8 cellular contexts compared by ENCODE assay signal in the genomic region with DNA sequence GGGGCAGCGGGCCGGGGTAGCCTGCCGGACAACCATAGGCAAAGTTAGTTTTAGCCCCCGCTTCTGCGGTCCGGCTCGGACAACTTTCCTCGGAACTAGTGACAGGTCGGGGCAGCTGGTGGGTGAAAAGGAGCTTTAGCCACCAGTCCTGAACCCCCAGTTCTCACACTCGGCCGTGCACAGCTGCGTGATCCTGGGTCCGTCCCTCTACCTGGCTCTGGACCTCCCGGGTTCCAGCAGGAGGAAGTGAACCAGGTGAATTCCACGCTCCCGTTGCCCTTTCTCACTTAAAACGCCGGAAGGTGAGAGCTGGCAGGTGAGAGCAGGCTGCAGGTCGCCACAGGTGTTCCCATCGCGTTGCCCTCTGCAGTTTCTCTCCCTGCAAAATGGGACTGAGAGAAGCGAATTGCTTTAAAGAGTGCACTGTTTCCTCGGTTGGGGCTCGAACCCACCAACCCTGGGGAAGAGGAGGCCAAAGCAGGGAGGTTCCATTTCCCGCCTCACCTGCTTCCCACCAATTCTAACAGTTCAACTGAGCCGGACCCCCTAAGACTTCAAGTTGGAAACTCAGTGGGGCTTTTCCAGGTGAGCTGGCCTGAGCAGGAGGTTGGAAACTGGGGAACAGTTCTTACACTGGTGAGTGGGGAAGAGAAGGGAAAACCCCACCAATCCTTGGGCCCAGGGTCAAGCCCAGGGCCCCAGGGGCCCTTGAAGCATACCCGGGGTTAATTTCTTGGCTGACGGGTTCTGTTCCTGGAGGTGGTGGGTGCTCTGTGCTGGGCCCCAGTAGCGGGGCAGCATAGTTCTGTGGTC. TPM values are rescaled to one million over a fixed set of nuclear protein-coding genes. Genes with fewer than 3 reads are reported as not detected.
DNase-seq lines count a peak whose midpoint lies in the region; ATAC-seq and TF ChIP-seq lines count a peak whose summit lies in the region.

No MANE protein-coding gene starts in this region.

- H3K36me3 Mint-ChIP-seq in brain = no peaks in the 10 kb centered on the region

- H3K36me3 ChIP-seq in BLaER1 (no peaks in the 10 kb centered on the region), HUES6 (ENCODE audit: control insufficient read depth, insufficient read depth, low read length) (no peaks in the 10 kb centered on the region), mucosa of rectum (ENCODE audit: control insufficient read depth in 2 of 2, insufficient read depth in 2 of 2, low read length in 2 of 2) (no peaks in the 10 kb centered on the region)

- peak overlapping the region; percentile 81 for H3K27ac ChIP-seq in BLaER1
- H3K27ac ChIP-seq in HUES6 (ENCODE audit: low read depth, low read length) = no peak overlapping the region
- peak overlapping the region; percentile 21 to 23 for H3K27ac ChIP-seq in mucosa of rectum (ENCODE audit: low read depth in 2 of 2, low read length in 2 of 2)

- no peaks in the 10 kb centered on the region for H3K27me3 Mint-ChIP-seq in brain

- TF ChIP-seq CTCF in brain (conservative IDR thresholded peaks at IDR 0.05) = peak in 1 of 2 experiments; percentile 11

- ATAC-seq in HG03460 (IDR thresholded peaks at IDR 0.05; ENCODE audit: unreplicated experiment) = no peak

- DNase-seq in NCI-H1930 (lab: John Stamatoyannopoulos, UW) = no peak
- DNase-seq in NCI-H1694 (lab: John Stamatoyannopoulos, UW) = no peak
- no peak for DNase-seq in anterior cingulate cortex (lab: John Stamatoyannopoulos, UW)

- peaks cover 74% of the 10 kb centered on the region for H3K4me1 ChIP-seq in BLaER1
- H3K4me1 ChIP-seq in HUES6 (ENCODE audit: control insufficient read depth, insufficient read depth, low read length) = peaks cover 46% of the 10 kb centered on the region
- peaks cover 23 to 43% of the 10 kb centered on the region in 2 donors for H3K4me1 ChIP-seq in mucosa of rectum (ENCODE audit: control insufficient read depth in 2 of 2, insufficient read depth in 2 of 2, low read length in 2 of 2)

- peak overlapping the region; percentile 99 for H3K4me2 ChIP-seq in BLaER1

- H3K4me1 Mint-ChIP-seq in brain = peaks cover 77% of the 10 kb centered on the region

- H3K9ac ChIP-seq in BLaER1 (peak overlapping the region; percentile 80), HUES6 (ENCODE audit: low read length) (peak overlapping the region; percentile 67), mucosa of rectum (ENCODE audit: low read depth in 1 of 2, low read length in 2 of 2) (peak overlapping the region; percentile 69 to 79)

- peak overlapping the region in 3 of 5 experiments; percentile 11 to 64 (median 46) for H3K27ac Mint-ChIP-seq in brain

- H3K9me3 Mint-ChIP-seq in brain = peaks cover 0 to 3% (median 0%) of the 10 kb centered on the region in 5 experiments

- H3K27me3 ChIP-seq in BLaER1 (no peaks in the 10 kb centered on the region), HUES6 (ENCODE audit: control insufficient read depth, insufficient read depth, low read length) (peaks cover 17% of the 10 kb centered on the region), mucosa of rectum (ENCODE audit: control insufficient read depth in 2 of 2, insufficient read depth in 2 of 2, low read length in 2 of 2) (no peaks in the 10 kb centered on the region)

- H3K4me3 Mint-ChIP-seq in brain = peak overlapping the region; percentile 74 to 81 (median 79)

- H3K9me3 ChIP-seq in BLaER1 (no peaks in the 10 kb centered on the region), HUES6 (ENCODE audit: control insufficient read depth, insufficient read depth, low read depth, low read length) (no peaks in the 10 kb centered on the region), mucosa of rectum (ENCODE audit: control insufficient read depth in 2 of 2, low read length in 2 of 2) (no peaks in the 10 kb centered on the region)

- H4K20me1 ChIP-seq in BLaER1 = no peaks in the 10 kb centered on the region

- H3K4me3 ChIP-seq in BLaER1 (peak overlapping the region; percentile 72), HUES6 (ENCODE audit: low read depth, low read length) (peak overlapping the region; percentile 83), mucosa of rectum (ENCODE audit: low read length in 2 of 2) (peak overlapping the region; percentile 67 to 74)

RNA-seq across cellular contexts. Expression of gene CD82, which starts 0.5 kb away (rescaled TPM):
- 43.1 TPM for polyA plus RNA-seq in brain (ENCODE audit: insufficient read depth, low read depth, low replicate concordance)
